15 cellular contexts compared by ENCODE assay signal in the genomic region with DNA sequence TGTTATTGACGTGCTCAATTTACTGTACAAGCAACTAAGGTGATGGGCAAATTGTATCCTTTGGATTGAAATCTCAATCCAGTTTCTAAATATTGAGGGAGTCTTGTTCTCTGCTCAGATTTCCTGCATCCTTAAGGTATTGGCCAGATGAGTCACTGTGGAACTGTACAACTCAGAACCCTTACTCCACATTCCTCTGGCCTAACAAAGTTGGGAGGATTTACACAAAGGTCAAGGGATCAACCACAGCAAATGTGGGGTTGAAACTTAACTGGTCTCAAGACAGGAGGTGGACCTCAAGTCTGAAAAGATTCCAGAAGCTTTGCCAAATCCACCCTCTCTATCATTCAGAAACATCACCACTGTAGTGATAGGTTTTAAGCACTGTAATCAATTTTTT.
DNase-seq lines count a peak whose midpoint lies in the region; ATAC-seq and TF ChIP-seq lines count a peak whose summit lies in the region.
"Had no signal": no experiment of that assay in that cellular context is flagged by ENCODE, and none has a peak within 500 bp of the region (broad histone marks: within the 10 kb centered on the region; RNA-seq: fewer than 3 reads in every experiment).

No MANE protein-coding gene starts in this region.

- no peak overlapping the region for H3K9ac ChIP-seq in Loucy (ENCODE audit: low read depth, low read length, poor library complexity, severe bottlenecking)

- no peaks in the 10 kb centered on the region for H3K9me2 ChIP-seq in Loucy (replicated peaks; ENCODE audit: low read depth, low read length)

- peak overlapping the region; percentile 59 for H3K4me2 ChIP-seq in Loucy (ENCODE audit: low read depth, low read length, poor library complexity, severe bottlenecking)

- H3K9me3 ChIP-seq in Loucy (ENCODE audit: insufficient read depth, low read depth, low read length): no peaks in the 10 kb centered on the region
- H3K9me3 ChIP-seq: BE2C, uterus had no signal

- H3K79me2 ChIP-seq in Loucy (ENCODE audit: insufficient read depth, low read length): no peaks in the 10 kb centered on the region

- H3K4me1 ChIP-seq in Loucy (ENCODE audit: insufficient read depth, low read length, poor library complexity, severe bottlenecking): peaks cover 11% of the 10 kb centered on the region
- H3K4me1 ChIP-seq: BE2C, uterus had no signal

- TF ChIP-seq CTCF in AG10803 (conservative IDR thresholded peaks at IDR 0.05; ENCODE audit: low read length) (no peak), Loucy (conservative IDR thresholded peaks at IDR 0.05; ENCODE audit: low read length) (no peak), choroid plexus epithelial cell (conservative IDR thresholded peaks at IDR 0.05; ENCODE audit: low read depth, low read length) (no peak)

- DNase-seq in AG10803 (ENCODE audit: low read depth): peak; percentile 93
- peak; percentile 89 for DNase-seq in choroid plexus epithelial cell (ENCODE audit: low read depth)
- peak; percentile 80 for DNase-seq in myocyte (ENCODE audit: low read depth)
- no peak for DNase-seq in RKO (ENCODE audit: low spot score)
- no peak for DNase-seq in stimulated activated naive CD8-positive, alpha-beta T cell treated with anti-CD3 and anti-CD28 coated beads, Interleukin-15, Interleukin-2, amounts not matched to agents 100 U/mL and 50 U/mL, for 24 hours
- DNase-seq in T-helper 2 cell treated with Interferon-gamma antibody and Interleukin-4, amounts not matched to agents 5 μg/mL and 100 μg/mL, for 36 hours (ENCODE audit: low spot score): no peak
- DNase-seq: activated CD4-positive, alpha-beta memory T cell treated with anti-CD3 and anti-CD28 coated beads for 36 hours; BE2C; left cardiac atrium; NCI-H2171; nephron progenitor cell; stimulated activated CD4-positive, alpha-beta T cell treated with anti-CD3 and anti-CD28 coated beads, Interleukin-15, amount 100 ng/mL, for 24 hours; uterus had no signal

- H3K4me3 ChIP-seq in AG10803 (ENCODE audit: low read length): no peak overlapping the region
- H3K4me3 ChIP-seq in Loucy (ENCODE audit: low read length, poor library complexity, severe bottlenecking): no peak overlapping the region
- no peak overlapping the region for H3K4me3 ChIP-seq in choroid plexus epithelial cell (ENCODE audit: low read depth, low read length)
- H3K4me3 ChIP-seq: uterus had no signal

- H3K9me3 Mint-ChIP-seq in T-helper 2 cell treated with Interferon-gamma antibody and Interleukin-4, amounts not matched to agents 5 μg/mL and 100 μg/mL, for 36 hours: no peaks in the 10 kb centered on the region
- H3K9me3 Mint-ChIP-seq: activated CD4-positive, alpha-beta memory T cell treated with anti-CD3 and anti-CD28 coated beads for 36 hours had no signal

- peaks cover 44% of the 10 kb centered on the region for H3K27me3 Mint-ChIP-seq in T-helper 2 cell treated with Interferon-gamma antibody and Interleukin-4, amounts not matched to agents 5 μg/mL and 100 μg/mL, for 36 hours (ENCODE audit: low read depth)

- H3K27ac Mint-ChIP-seq in T-helper 2 cell treated with Interferon-gamma antibody and Interleukin-4, amounts not matched to agents 5 μg/mL and 100 μg/mL, for 36 hours: no peak overlapping the region
- H3K27ac Mint-ChIP-seq: activated CD4-positive, alpha-beta memory T cell treated with anti-CD3 and anti-CD28 coated beads for 36 hours; nephron progenitor cell had no signal

- H2AFZ ChIP-seq in Loucy (ENCODE audit: low read length): no peak overlapping the region

- no peak overlapping the region for H3K4me3 Mint-ChIP-seq in T-helper 2 cell treated with Interferon-gamma antibody and Interleukin-4, amounts not matched to agents 5 μg/mL and 100 μg/mL, for 36 hours
- H3K4me3 Mint-ChIP-seq: activated CD4-positive, alpha-beta memory T cell treated with anti-CD3 and anti-CD28 coated beads for 36 hours; nephron progenitor cell had no signal

- H3K36me3 Mint-ChIP-seq in T-helper 2 cell treated with Interferon-gamma antibody and Interleukin-4, amounts not matched to agents 5 μg/mL and 100 μg/mL, for 36 hours (ENCODE audit: low read depth): no peaks in the 10 kb centered on the region
- H3K36me3 Mint-ChIP-seq: activated CD4-positive, alpha-beta memory T cell treated with anti-CD3 and anti-CD28 coated beads for 36 hours had no signal

- H3K27me3 ChIP-seq in Loucy (ENCODE audit: insufficient read depth, low read length, poor library complexity, severe bottlenecking): peaks cover 55% of the 10 kb centered on the region
- H3K27me3 ChIP-seq: BE2C, uterus had no signal

- no peaks in the 10 kb centered on the region for H3F3A ChIP-seq in Loucy (ENCODE audit: low read depth)

- H4K20me1 ChIP-seq in Loucy (ENCODE audit: insufficient read depth, low read length, poor library complexity, severe bottlenecking): no peaks in the 10 kb centered on the region

- H3K4me1 Mint-ChIP-seq in T-helper 2 cell treated with Interferon-gamma antibody and Interleukin-4, amounts not matched to agents 5 μg/mL and 100 μg/mL, for 36 hours (ENCODE audit: low read depth): peaks cover 14% of the 10 kb centered on the region

- no peak for ATAC-seq in stimulated activated naive CD8-positive, alpha-beta T cell treated with anti-CD3 and anti-CD28 coated beads, Interleukin-15, Interleukin-2, amounts not matched to agents 100 U/mL and 50 U/mL, for 24 hours
- no peak for ATAC-seq in activated CD4-positive, CD25-positive, alpha-beta regulatory T cell treated with anti-CD3 and anti-CD28 coated beads, Interleukin-2, amount 50 U/mL, for 24 hours

- no peaks in the 10 kb centered on the region for H3K36me3 ChIP-seq in Loucy (ENCODE audit: insufficient read depth, low read length)
- H3K36me3 ChIP-seq: BE2C, uterus had no signal

Comparison
In these comparisons a context has a peak if more than half of its experiments do, and no peak if none do; other contexts are left out.
1. DNase-seq: peak in AG10803 (single experiment), choroid plexus epithelial cell (single experiment) and myocyte (single experiment); none in RKO (single experiment), stimulated activated naive CD8-positive, alpha-beta T cell treated with anti-CD3 and anti-CD28 coated beads, Interleukin-15, Interleukin-2, amounts not matched to agents 100 U/mL and 50 U/mL, for 24 hours (single experiment) and T-helper 2 cell treated with Interferon-gamma antibody and Interleukin-4, amounts not matched to agents 5 μg/mL and 100 μg/mL, for 36 hours (single experiment).